ENCODE assay signal across 18 cellular contexts in genomic region chr3:144754076-144754783, GRCh38.
DNase-seq lines count a peak whose midpoint lies in the region; FAIRE-seq and TF ChIP-seq lines count a peak whose summit lies in the region.
"Had no signal": no experiment of that assay in that cellular context is flagged by ENCODE, and none has a peak within 500 bp of the region (broad histone marks: within the 10 kb centered on the region; RNA-seq: fewer than 3 reads in every experiment).

No MANE protein-coding gene starts in this region.

- H3K14ac ChIP-seq in H1 (ENCODE audit: insufficient read length), result no peak overlapping the region

- H3K23me2 ChIP-seq in H1 (ENCODE audit: low read depth, low read length), result no peaks in the 10 kb centered on the region

- H3K79me1 ChIP-seq in H1 (ENCODE audit: low read depth, low read length), result no peaks in the 10 kb centered on the region

- H3K27ac ChIP-seq in KMS-11, result 0 out of 2 replicates have a peak overlapping the region, but pooled peaks have one; percentile 25
- H3K27ac ChIP-seq in H1 (ENCODE audit: low read depth, low read length), result no peak overlapping the region
- H3K27ac ChIP-seq: C4-2B, GM23248 had no signal

- H3K4me3 ChIP-seq in KMS-11 (IDR thresholded peaks at IDR 0.05; ENCODE audit: insufficient read depth, low read depth, low read length) (no peak overlapping the region), H1 (ENCODE audit: extremely low read depth in 1 of 4, insufficient read depth in 2 of 4, low read depth in 3 of 4, low read length in 4 of 4) (no peak overlapping the region)
- H3K4me3 ChIP-seq: GM23248 had no signal

- TF ChIP-seq POLR2A in H1 (IDR thresholded peaks at IDR 0.05; ENCODE audit: control extremely low read depth in 1 of 2, low read depth in 2 of 2, low read length in 2 of 2), result no peak

- H3K36me3 ChIP-seq in KMS-11 (ENCODE audit: insufficient read depth) (no peaks in the 10 kb centered on the region), H1 (ENCODE audit: control insufficient read depth in 2 of 4, insufficient read depth in 4 of 4, low read length in 3 of 4) (peaks cover 0 to 4% (median 0%) of the 10 kb centered on the region in 4 experiments; a peak in 2 of 8 replicates)
- H3K36me3 ChIP-seq: BE2C had no signal

- H3K56ac ChIP-seq in H1 (replicated peaks; ENCODE audit: insufficient read length, low read depth, low read length), result no peak overlapping the region

- H4K20me1 ChIP-seq in KMS-11 (ENCODE audit: insufficient read depth) (no peaks in the 10 kb centered on the region), H1 (replicated peaks in 1 of 2; ENCODE audit: control insufficient read depth in 1 of 2, insufficient read depth in 2 of 2, low read length in 2 of 2) (no peaks in the 10 kb centered on the region)

- no peak overlapping the region for H2BK20ac ChIP-seq in H1 (ENCODE audit: low read length)

- no peak overlapping the region for H3K4ac ChIP-seq in H1 (replicated peaks; ENCODE audit: insufficient read length, low read depth, low read length)

- no peak overlapping the region for H4K8ac ChIP-seq in H1 (ENCODE audit: extremely low read depth, insufficient read depth, low read length)

- CTCF ChIA-PET in H1 (lab: Charles Lee; ENCODE audit: partially characterized antibody), result interaction anchor here (0.6 to 1.3 kb wide), 2 partner anchors 117 to 326 kb away, joined by 3 read pairs; no protein-coding TSS in a partner anchor

- H4K5ac ChIP-seq in H1 (ENCODE audit: insufficient read length, low read depth, low read length), result no peak overlapping the region

- no peak overlapping the region for H2BK12ac ChIP-seq in H1 (ENCODE audit: low read depth, low read length)

- no peak overlapping the region for H2BK120ac ChIP-seq in H1 (replicated peaks; ENCODE audit: low read depth, low read length)

- POLR2A ChIA-PET in H1 (lab: Charles Lee; ENCODE audit: partially characterized antibody), result no interaction called here

- no peak overlapping the region for H3K18ac ChIP-seq in H1 (ENCODE audit: extremely low read depth, low read length)

- 95% methylated on average over 3 of the region's 3 CpGs; no CpG with 5 or more reads in 1 of the 2 experiments for WGBS in H1 (ENCODE audit: extremely low coverage in 1 of 2, insufficient coverage in 1 of 2, insufficient read length in 1 of 2, insufficient replicate concordance in 2 of 2, low coverage in 1 of 2, low lambda C conversion rate in 2 of 2, missing lambda C conversion rate in 1 of 2), 2 experiments

- H2AK5ac ChIP-seq in H1 (ENCODE audit: low read depth, low read length), result no peak overlapping the region

- TF ChIP-seq CTCF in KMS-11 (conservative IDR thresholded peaks at IDR 0.05; ENCODE audit: low read depth, low read length) (no peak), H1 (IDR thresholded peaks at IDR 0.05; ENCODE audit: control extremely low read depth in 1 of 3, insufficient read depth in 1 of 3, low read depth in 1 of 3, low read length in 3 of 3) (no peak)

- H3K9ac ChIP-seq in KMS-11, result no peak overlapping the region
- H3K9ac ChIP-seq in H1 (replicated peaks in 1 of 4; ENCODE audit: extremely low read depth in 1 of 4, low read depth in 3 of 4, low read length in 3 of 4), result no peak overlapping the region
- H3K9ac ChIP-seq: GM23248 had no signal

- no peak overlapping the region for H2BK5ac ChIP-seq in H1 (ENCODE audit: low read depth, low read length)

- H3K4me2 ChIP-seq in KMS-11 (no peak overlapping the region), H1 (ENCODE audit: insufficient read depth in 1 of 2, low read depth in 2 of 2, low read length in 2 of 2) (no peak overlapping the region)

- no peak for FAIRE-seq in H1 (lab: Jason Lieb, UNC)
- FAIRE-seq in HTR-8/SVneo (lab: Jason Lieb, UNC), result no peak
- FAIRE-seq: GM18507 had no signal

- H3K9me3 ChIP-seq in H1 (ENCODE audit: insufficient read depth in 2 of 2, low read depth in 1 of 2, low read length in 1 of 2), result peaks cover 10 to 12% of the 10 kb centered on the region in 2 experiments
- H3K9me3 ChIP-seq: BE2C had no signal

- peaks cover 15% of the 10 kb centered on the region for H3K4me1 ChIP-seq in KMS-11 (ENCODE audit: low read depth, poor library complexity, severe bottlenecking)
- no peaks in the 10 kb centered on the region for H3K4me1 ChIP-seq in H1 (replicated peaks in 1 of 4; ENCODE audit: control insufficient read depth in 3 of 4, insufficient read depth in 4 of 4, low read length in 3 of 4)
- H3K4me1 ChIP-seq: BE2C had no signal

- H4K91ac ChIP-seq in H1 (replicated peaks; ENCODE audit: insufficient read length, low read length), result no peak overlapping the region

- no peak for TF ChIP-seq RAD21 in H1 (IDR thresholded peaks at IDR 0.05 in 1 of 2, conservative IDR thresholded peaks at IDR 0.05 in 1 of 2; ENCODE audit: low read depth in 2 of 2, low read length in 2 of 2)

- TF ChIP-seq EP300 in H1 (IDR thresholded peaks at IDR 0.05; ENCODE audit: borderline replicate concordance in 1 of 2, low read depth in 2 of 2, low read length in 2 of 2), result no peak

- no peak overlapping the region for H3K23ac ChIP-seq in H1 (ENCODE audit: insufficient read length)

- no peak overlapping the region for H2BK15ac ChIP-seq in H1 (ENCODE audit: low read length)

- H3K79me2 ChIP-seq in KMS-11 (ENCODE audit: insufficient read depth, low read depth) (no peaks in the 10 kb centered on the region), H1 (ENCODE audit: control insufficient read depth in 1 of 2, insufficient read depth in 2 of 2, low read length in 2 of 2) (no peaks in the 10 kb centered on the region)

- DNase-seq in COR-L47 (lab: John Stamatoyannopoulos, UW) (peak; percentile 73), NCI-H526 (lab: John Stamatoyannopoulos, UW) (peak; percentile 80 to 82), H1 (ENCODE audit: low read depth in 1 of 2, low spot score in 2 of 2) (no peak), NCI-H187 (lab: John Stamatoyannopoulos, UW) (no peak), occipital lobe (lab: John Stamatoyannopoulos, UW) (no peak), HTR-8/SVneo (ENCODE audit: insufficient read length, low spot score) (no peak), GM03348 (ENCODE audit: low spot score) (no peak)
- DNase-seq: ACHN; BE2C; CD4-positive, alpha-beta memory T cell; DMS153; DND-41; GDM1; GM23248; H7 had no signal

- H3K27me3 ChIP-seq in KMS-11 (ENCODE audit: insufficient read depth, low read depth), result no peaks in the 10 kb centered on the region
- no peaks in the 10 kb centered on the region for H3K27me3 ChIP-seq in H1 (replicated peaks in 1 of 4; ENCODE audit: control insufficient read depth in 3 of 4, extremely low read depth in 1 of 4, insufficient read depth in 3 of 4, low read length in 3 of 4)
- H3K27me3 ChIP-seq: BE2C had no signal

- H2AFZ ChIP-seq in KMS-11 (ENCODE audit: low read depth) (no peak overlapping the region), H1 (ENCODE audit: low read length) (0 out of 2 replicates have a peak overlapping the region, but pooled peaks have one; percentile 22)
- H2AFZ ChIP-seq: GM23248 had no signal

TF ChIP-seq in H1, 55 proteins besides CTCF, POLR2A, EP300 and RAD21 (continues in another document):
- no peak for TF ChIP-seq CHD2 (IDR thresholded peaks at IDR 0.05; ENCODE audit: low read length)
- no peak for TF ChIP-seq TCF12 (IDR thresholded peaks at IDR 0.05; ENCODE audit: low read depth, low read length)
- TF ChIP-seq RBBP5 (IDR thresholded peaks at IDR 0.05; ENCODE audit: borderline replicate concordance, low read depth, low read length), result no peak

Comparison
In these comparisons a context has a peak if more than half of its experiments do, and no peak if none do; other contexts are left out.
1. DNase-seq: peak in COR-L47 (single experiment) and NCI-H526 (2 of 2); none in H1 (0 of 2), NCI-H187 (0 of 2), occipital lobe (single experiment), HTR-8/SVneo (single experiment) and GM03348 (single experiment).